In genomic region chr19:54100560-54100959, GRCh38 we compare ENCODE assay signal across 11 cellular contexts. TPM values are rescaled to one million over a fixed set of nuclear protein-coding genes. Genes with fewer than 3 reads are reported as not detected.
DNase-seq lines count a peak whose midpoint lies in the region; ATAC-seq, FAIRE-seq and TF ChIP-seq lines count a peak whose summit lies in the region.
"Had no signal": no experiment of that assay in that cellular context is flagged by ENCODE, and none has a peak within 500 bp of the region (broad histone marks: within the 10 kb centered on the region; RNA-seq: fewer than 3 reads in every experiment).

Gene OSCAR, minus strand, starts transcription at chr19:54100803. Its CDS starts 11 bp downstream, at chr19:54100792.

- H3K4me1 ChIP-seq in K562 (replicated peaks in 1 of 2; ENCODE audit: control insufficient read depth in 2 of 2, insufficient read depth in 2 of 2, low read length in 2 of 2) = peaks cover 0 to 34% of the 10 kb centered on the region in 2 experiments; a peak in 4 of 5 replicates
- H3K4me1 ChIP-seq in neutrophil (ENCODE audit: control insufficient read depth in 1 of 2, insufficient read depth in 1 of 2, low read depth in 1 of 2, low read length in 1 of 2) = peaks cover 75 to 78% of the 10 kb centered on the region in 2 experiments
- peaks cover 12% of the 10 kb centered on the region for H3K4me1 ChIP-seq in hepatocyte (ENCODE audit: insufficient read depth)

- no peak for TF ChIP-seq CTCF in K562 (IDR thresholded peaks at IDR 0.05 in 2 of 3, conservative IDR thresholded peaks at IDR 0.05 in 1 of 3; ENCODE audit: insufficient read depth in 2 of 3, low read depth in 1 of 3, low read length in 3 of 3)
- no peak for TF ChIP-seq CTCF in neutrophil (IDR thresholded peaks at IDR 0.05)
- no peak for TF ChIP-seq CTCF in hepatocyte (IDR thresholded peaks at IDR 0.05; ENCODE audit: poor library complexity)

- H3K27me3 ChIP-seq in K562 (ENCODE audit: control insufficient read depth in 2 of 2, insufficient read depth in 2 of 2, low read length in 2 of 2) (no peaks in the 10 kb centered on the region), neutrophil (no peaks in the 10 kb centered on the region), hepatocyte (peaks cover 7% of the 10 kb centered on the region)
- H3K27me3 ChIP-seq: adrenal gland had no signal

- POLR2A ChIA-PET in K562 (lab: Yijun Ruan, JAX) = interaction anchor here (0.6 kb wide), 1 partner anchor 14 kb away, joined by 5 read pairs; no protein-coding TSS in a partner anchor

- no peaks in the 10 kb centered on the region for H3K9me1 ChIP-seq in K562 (ENCODE audit: control insufficient read depth, insufficient read depth, low read length)

- H3K9me3 ChIP-seq in K562 (replicated peaks; ENCODE audit: control insufficient read depth, insufficient read depth, low read depth, low read length) (no peaks in the 10 kb centered on the region), neutrophil (no peaks in the 10 kb centered on the region), hepatocyte (ENCODE audit: low read depth) (no peaks in the 10 kb centered on the region)
- H3K9me3 ChIP-seq: adrenal gland, tibial nerve had no signal

- H4K20me1 ChIP-seq in K562 (replicated peaks; ENCODE audit: control insufficient read depth, insufficient read depth, low read length) (no peaks in the 10 kb centered on the region), hepatocyte (ENCODE audit: insufficient read depth, poor library complexity, severe bottlenecking) (no peaks in the 10 kb centered on the region)

- peak within 1 kb of the TSS in 1 of 2 experiments; percentile 56; a peak in 1 of 4 replicates for H3K9ac ChIP-seq in K562 (ENCODE audit: insufficient read depth in 1 of 2, low read depth in 2 of 2, low read length in 2 of 2)

- H3K9me2 ChIP-seq in hepatocyte (replicated peaks; ENCODE audit: insufficient read depth) = no peaks in the 10 kb centered on the region

- no peak for FAIRE-seq in K562 (lab: Jason Lieb, UNC)

- in situ Hi-C loops in K562 (cut with MboI) = no loop called here

- ATAC-seq in K562 = no peak
- ATAC-seq in GM21526 (IDR thresholded peaks at IDR 0.05; ENCODE audit: low FRiP score, unreplicated experiment) = no peak

- H2AFZ ChIP-seq in K562 (ENCODE audit: low read depth, low read length) (no peak within 1 kb of the TSS), hepatocyte (no peak within 1 kb of the TSS)

- no peak within 1 kb of the TSS for H3K27ac ChIP-seq in K562 (ENCODE audit: extremely low read depth, low read depth, low read length)
- peak within 1 kb of the TSS; percentile 96 for H3K27ac ChIP-seq in neutrophil
- H3K27ac ChIP-seq in hepatocyte = no peak within 1 kb of the TSS
- H3K27ac ChIP-seq: adrenal gland had no signal

- no peak for TF ChIP-seq RAD21 in K562 (CRISPR knock-in tag; conservative IDR thresholded peaks at IDR 0.05 in 1 of 2, IDR thresholded peaks at IDR 0.05 in 1 of 2)

- 38% methylated on average over 5 of the region's 5 CpGs for WGBS in K562 (ENCODE audit: insufficient coverage, low coverage, missing lambda C conversion rate)
- 65% methylated on average over 5 of the region's 5 CpGs for WGBS in hepatocyte (ENCODE audit: low lambda C conversion rate, missing lambda C conversion rate)

- TF ChIP-seq POLR2A in K562 (conservative IDR thresholded peaks at IDR 0.05) = no peak

- H3K79me2 ChIP-seq in K562 (ENCODE audit: control insufficient read depth, insufficient read depth, low read length) = peaks cover 24% of the 10 kb centered on the region
- peaks cover 21% of the 10 kb centered on the region for H3K79me2 ChIP-seq in hepatocyte

- CTCF ChIA-PET in K562 (lab: Yijun Ruan, JAX; ENCODE audit: low intra/inter-chr PET ratio) = no interaction called here

- TF ChIP-seq EP300 in K562 (IDR thresholded peaks at IDR 0.05; ENCODE audit: low read length) = no peak

- H3K36me3 ChIP-seq in K562 (ENCODE audit: control insufficient read depth, insufficient read depth, low read length) (peaks cover 13% of the 10 kb centered on the region; the same call in 2 of the 3 replicates), neutrophil (peaks cover 7% of the 10 kb centered on the region), hepatocyte (replicated peaks; ENCODE audit: insufficient read depth, low read depth) (no peaks in the 10 kb centered on the region)

- no peak within 1 kb of the TSS for H3K4me3 ChIP-seq in K562
- peak within 1 kb of the TSS; percentile 78 to 87 for H3K4me3 ChIP-seq in neutrophil (ENCODE audit: low read depth in 1 of 2, low read length in 1 of 2)
- H3K4me3 ChIP-seq in hepatocyte = no peak within 1 kb of the TSS

- H3K4me2 ChIP-seq in K562 (ENCODE audit: insufficient read depth, low read length) (no peak within 1 kb of the TSS), hepatocyte (no peak within 1 kb of the TSS)

- intact Hi-C loops in K562 (cut with micrococcal nuclease) = no loop called here

- BruUV-seq in K562 (replicated peaks; lab: Mats Ljungman, UMichigan) = no TSS peak

- peak; percentile 14 to 19 for DNase-seq in NOMO-1 (lab: John Stamatoyannopoulos, UW; ENCODE audit: unreplicated experiment in 2 of 2)
- no peak for DNase-seq in NOMO-1 treated with dmso at 0.1 percent for 144 hours (lab: John Stamatoyannopoulos, UW; ENCODE audit: unreplicated experiment)
- peak; percentile 95 for DNase-seq in MV-4-11 (lab: John Stamatoyannopoulos, UW)
- DNase-seq in K562 (ENCODE audit: extremely low read depth in 1 of 4, low spot score in 3 of 4) = no peak
- DNase-seq in inferior parietal cortex (ENCODE audit: extremely low spot score) = no peak
- no peak for DNase-seq in hepatocyte (ENCODE audit: low spot score)
- DNase-seq: stimulated activated CD4-positive, alpha-beta T cell treated with anti-CD3 and anti-CD28 coated beads, Interleukin-2, amount 100 ng/mL, for 48 hours had no signal

TF ChIP-seq in K562, 482 proteins besides CTCF, POLR2A, EP300 and RAD21:
- TF ChIP-seq ATF3 (IDR thresholded peaks at IDR 0.05) = peak; percentile 22; the same call in 1 of the 2 replicates
- no peak for TF ChIP-seq ATF3 (CRISPR knock-in tag; conservative IDR thresholded peaks at IDR 0.05)
- 0 out of 2 replicates have a peak, but pooled peaks have one; percentile 26 for TF ChIP-seq VEZF1 (CRISPR knock-in tag; IDR thresholded peaks at IDR 0.05)
- no peak for TF ChIP-seq CGGBP1 (CRISPR knock-in tag; IDR thresholded peaks at IDR 0.05)

RNA-seq across cellular contexts. Expression of gene OSCAR, which starts in this region (rescaled TPM):
- total RNA-seq in K562 (2011; cell fraction: chromatin; rRNA removed; ENCODE audit: low replicate concordance) = 0.63 TPM in 1 of 2 replicates, not detected in the other
- total RNA-seq in K562 (2011; cell fraction: nucleolus; rRNA removed) = 0.33 and 0.79 TPM in 2 replicates
- 0.29 and 0.31 TPM in 2 replicates for total RNA-seq in K562 (2011; cell fraction: nucleoplasm; rRNA removed)
- total RNA-seq in K562 (2014; rRNA removed) = 0.12 TPM in 1 of 2 replicates, not detected in the other
- not detected in 2 replicates for total RNA-seq in K562 (2014; rRNA removed; fragmentation: Illumina TruSeq; extraction: Trizol)
- total RNA-seq in K562 (2015; rRNA removed; fragmentation: Illumina TruSeq; extraction: Trizol) = not detected in 2 replicates
- total RNA-seq in K562 (2021) = 0.34 and 0.62 TPM in 2 replicates
- polyA plus RNA-seq in K562 (2011; rRNA removed) = 0.09 and 0.13 TPM in 2 replicates
- 0.09 and 0.18 TPM in 2 replicates for polyA plus RNA-seq in K562 (2011; cell fraction: cytosol; rRNA removed)
- 0.31 and 0.37 TPM in 2 replicates for polyA plus RNA-seq in K562 (2011; cell fraction: nucleus; rRNA removed)
- 0.18 and 11.9 TPM in 2 replicates for polyA plus RNA-seq in K562 (2012)
- polyA plus RNA-seq in K562 (2014; fragmentation: Illumina TruSeq; extraction: Trizol) = 0.09 and 0.11 TPM in 2 replicates
- not detected for polyA plus RNA-seq in K562 (2014; fragmentation: Nextera tagmentation; extraction: Ambion mirVana)
- 0.13 and 0.20 TPM in 2 replicates for polyA plus RNA-seq in K562 (2014; rRNA removed)
- polyA minus RNA-seq in K562 (2011; rRNA and poly(A)+ RNA removed) = 0.24 TPM in 1 of 2 replicates, not detected in the other
- polyA minus RNA-seq in K562 (2011; cell fraction: cytosol; rRNA and poly(A)+ RNA removed) = not detected in 2 replicates
- not detected in 2 replicates for polyA minus RNA-seq in K562 (2011; cell fraction: nucleus; rRNA and poly(A)+ RNA removed)
- 0.48 TPM in 1 of 2 replicates, not detected in the other for total RNA-seq in hepatocyte
- polyA plus RNA-seq in hepatocyte = 0.16 and 0.43 TPM in 2 replicates

Comparison
In these comparisons a context has a peak if more than half of its experiments do, and no peak if none do; other contexts are left out.
1. DNase-seq: peak in NOMO-1 (2 of 2) and MV-4-11 (single experiment); none in NOMO-1 treated with dmso at 0.1 percent for 144 hours (single experiment), K562 (0 of 4), inferior parietal cortex (single experiment) and hepatocyte (single experiment).
2. H3K4me3 ChIP-seq: peak in neutrophil (2 of 2); none in K562 (single experiment) and hepatocyte (single experiment).